1 cellular context compared by ENCODE assay signal in the genomic region with DNA sequence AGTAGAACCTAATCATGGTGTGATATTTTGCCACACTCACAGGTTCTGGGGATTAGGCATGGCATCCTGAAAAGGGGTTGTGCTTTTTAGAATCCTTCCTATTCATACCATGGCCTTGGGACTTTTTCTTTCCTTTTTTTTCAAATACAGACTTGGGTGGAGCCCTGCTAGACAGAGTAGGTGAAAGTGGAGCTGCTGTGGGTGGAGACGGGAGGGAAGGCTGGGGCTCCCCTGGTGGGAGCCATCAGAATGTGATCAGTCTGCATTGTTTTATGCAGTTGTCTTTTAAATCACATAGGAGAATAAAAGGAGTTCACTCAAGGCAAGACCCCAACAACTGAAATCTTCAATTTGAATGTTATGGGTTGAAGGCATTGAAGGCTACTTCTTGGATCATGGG.
TF ChIP-seq lines count a peak whose summit lies in the region.

No MANE protein-coding gene starts in this region.

TF ChIP-seq in GM23338, 12 proteins besides CTCF, POLR2A, EP300 and RAD21 (continued from another document):
- TF ChIP-seq, protein P1, sequence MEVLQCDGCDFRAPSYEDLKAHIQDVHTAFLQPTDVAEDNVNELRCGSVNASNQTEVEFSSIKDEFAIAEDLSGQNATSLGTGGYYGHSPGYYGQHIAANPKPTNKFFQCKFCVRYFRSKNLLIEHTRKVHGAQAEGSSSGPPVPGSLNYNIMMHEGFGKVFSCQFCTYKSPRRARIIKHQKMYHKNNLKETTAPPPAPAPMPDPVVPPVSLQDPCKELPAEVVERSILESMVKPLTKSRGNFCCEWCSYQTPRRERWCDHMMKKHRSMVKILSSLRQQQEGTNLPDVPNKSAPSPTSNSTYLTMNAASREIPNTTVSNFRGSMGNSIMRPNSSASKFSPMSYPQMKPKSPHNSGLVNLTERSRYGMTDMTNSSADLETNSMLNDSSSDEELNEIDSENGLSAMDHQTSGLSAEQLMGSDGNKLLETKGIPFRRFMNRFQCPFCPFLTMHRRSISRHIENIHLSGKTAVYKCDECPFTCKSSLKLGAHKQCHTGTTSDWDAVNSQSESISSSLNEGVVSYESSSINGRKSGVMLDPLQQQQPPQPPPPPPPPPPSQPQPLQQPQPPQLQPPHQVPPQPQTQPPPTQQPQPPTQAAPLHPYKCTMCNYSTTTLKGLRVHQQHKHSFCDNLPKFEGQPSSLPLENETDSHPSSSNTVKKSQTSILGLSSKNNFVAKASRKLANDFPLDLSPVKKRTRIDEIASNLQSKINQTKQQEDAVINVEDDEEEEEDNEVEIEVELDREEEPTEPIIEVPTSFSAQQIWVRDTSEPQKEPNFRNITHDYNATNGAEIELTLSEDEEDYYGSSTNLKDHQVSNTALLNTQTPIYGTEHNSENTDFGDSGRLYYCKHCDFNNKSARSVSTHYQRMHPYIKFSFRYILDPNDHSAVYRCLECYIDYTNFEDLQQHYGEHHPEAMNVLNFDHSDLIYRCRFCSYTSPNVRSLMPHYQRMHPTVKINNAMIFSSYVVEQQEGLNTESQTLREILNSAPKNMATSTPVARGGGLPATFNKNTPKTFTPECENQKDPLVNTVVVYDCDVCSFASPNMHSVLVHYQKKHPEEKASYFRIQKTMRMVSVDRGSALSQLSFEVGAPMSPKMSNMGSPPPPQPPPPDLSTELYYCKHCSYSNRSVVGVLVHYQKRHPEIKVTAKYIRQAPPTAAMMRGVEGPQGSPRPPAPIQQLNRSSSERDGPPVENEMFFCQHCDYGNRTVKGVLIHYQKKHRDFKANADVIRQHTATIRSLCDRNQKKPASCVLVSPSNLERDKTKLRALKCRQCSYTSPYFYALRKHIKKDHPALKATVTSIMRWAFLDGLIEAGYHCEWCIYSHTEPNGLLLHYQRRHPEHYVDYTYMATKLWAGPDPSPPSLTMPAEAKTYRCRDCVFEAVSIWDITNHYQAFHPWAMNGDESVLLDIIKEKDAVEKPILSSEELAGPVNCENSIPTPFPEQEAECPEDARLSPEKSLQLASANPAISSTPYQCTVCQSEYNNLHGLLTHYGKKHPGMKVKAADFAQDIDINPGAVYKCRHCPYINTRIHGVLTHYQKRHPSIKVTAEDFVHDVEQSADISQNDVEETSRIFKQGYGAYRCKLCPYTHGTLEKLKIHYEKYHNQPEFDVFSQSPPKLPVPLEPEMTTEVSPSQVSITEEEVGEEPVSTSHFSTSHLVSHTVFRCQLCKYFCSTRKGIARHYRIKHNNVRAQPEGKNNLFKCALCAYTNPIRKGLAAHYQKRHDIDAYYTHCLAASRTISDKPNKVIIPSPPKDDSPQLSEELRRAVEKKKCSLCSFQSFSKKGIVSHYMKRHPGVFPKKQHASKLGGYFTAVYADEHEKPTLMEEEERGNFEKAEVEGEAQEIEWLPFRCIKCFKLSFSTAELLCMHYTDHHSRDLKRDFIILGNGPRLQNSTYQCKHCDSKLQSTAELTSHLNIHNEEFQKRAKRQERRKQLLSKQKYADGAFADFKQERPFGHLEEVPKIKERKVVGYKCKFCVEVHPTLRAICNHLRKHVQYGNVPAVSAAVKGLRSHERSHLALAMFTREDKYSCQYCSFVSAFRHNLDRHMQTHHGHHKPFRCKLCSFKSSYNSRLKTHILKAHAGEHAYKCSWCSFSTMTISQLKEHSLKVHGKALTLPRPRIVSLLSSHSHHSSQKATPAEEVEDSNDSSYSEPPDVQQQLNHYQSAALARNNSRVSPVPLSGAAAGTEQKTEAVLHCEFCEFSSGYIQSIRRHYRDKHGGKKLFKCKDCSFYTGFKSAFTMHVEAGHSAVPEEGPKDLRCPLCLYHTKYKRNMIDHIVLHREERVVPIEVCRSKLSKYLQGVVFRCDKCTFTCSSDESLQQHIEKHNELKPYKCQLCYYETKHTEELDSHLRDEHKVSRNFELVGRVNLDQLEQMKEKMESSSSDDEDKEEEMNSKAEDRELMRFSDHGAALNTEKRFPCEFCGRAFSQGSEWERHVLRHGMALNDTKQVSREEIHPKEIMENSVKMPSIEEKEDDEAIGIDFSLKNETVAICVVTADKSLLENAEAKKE (CRISPR knock-in tag; IDR thresholded peaks at IDR 0.05), result 0 out of 2 replicates have a peak, but pooled peaks have one; percentile 17
